Comparison of ENCODE assay signal across 23 cellular contexts in genomic region chr6:41586564-41586963, GRCh38. TPM values are rescaled to one million over a fixed set of nuclear protein-coding genes. Genes with fewer than 3 reads are reported as not detected.
A peak's percentile ranks its signal among the peaks of the same experiment; 100 is the strongest.
DNase-seq lines count a peak whose midpoint lies in the region; ATAC-seq, FAIRE-seq and TF ChIP-seq lines count a peak whose summit lies in the region.
"Had no signal": no experiment of that assay in that cellular context is flagged by ENCODE, and none has a peak within 500 bp of the region (broad histone marks: within the 10 kb centered on the region; RNA-seq: fewer than 3 reads in every experiment).

No MANE protein-coding gene starts in this region.

- TF ChIP-seq EP300 in HepG2 (IDR thresholded peaks at IDR 0.05; ENCODE audit: low read depth in 2 of 2, low read length in 2 of 2) (no peak), HepG2 (CRISPR knock-in tag; IDR thresholded peaks at IDR 0.05; ENCODE audit: borderline replicate concordance) (no peak)

- H3K27me3 Mint-ChIP-seq in brain (peaks cover 8% of the 10 kb centered on the region), type B pancreatic cell (no peaks in the 10 kb centered on the region)
- H3K27me3 Mint-ChIP-seq: activated CD8-positive, alpha-beta memory T cell treated with anti-CD3 and anti-CD28 coated beads, Interleukin-2, amount 10 ng/mL, durations not matched to agents 7 days and 5 days had no signal

- peaks cover 11% of the 10 kb centered on the region; the same call in 1 of the 2 replicates for H4K20me1 ChIP-seq in HepG2 (ENCODE audit: insufficient read depth, low read length)

- no peak overlapping the region for H2AFZ ChIP-seq in HepG2 (ENCODE audit: low read length)
- H2AFZ ChIP-seq: GM23248 had no signal

- no peak overlapping the region for H3K9ac ChIP-seq in HepG2 (ENCODE audit: insufficient read depth, low read depth, low read length)
- H3K9ac ChIP-seq: GM23248, KMS-11 had no signal

- WGBS in HepG2 (ENCODE audit: low lambda C conversion rate): 99% methylated on average over 18 of the region's 22 CpGs
- WGBS in right lobe of liver (ENCODE audit: insufficient coverage, low coverage, low lambda C conversion rate, missing lambda C conversion rate): no CpG with 5 or more reads among the region's 22 CpGs

- peaks cover 48% of the 10 kb centered on the region for H3K4me1 ChIP-seq in HepG2 (ENCODE audit: insufficient read depth, low read length)
- peaks cover 0 to 36% (median 14%) of the 10 kb centered on the region in 4 donors for H3K4me1 ChIP-seq in right lobe of liver
- peaks cover 29% of the 10 kb centered on the region for H3K4me1 ChIP-seq in SJCRH30
- H3K4me1 ChIP-seq: lower lobe of right lung had no signal

- no peak for TF ChIP-seq RAD21 in HepG2 (CRISPR knock-in tag; IDR thresholded peaks at IDR 0.05)

- H3K4me1 Mint-ChIP-seq in brain (peaks cover 79% of the 10 kb centered on the region), type B pancreatic cell (ENCODE audit: unreplicated experiment) (peaks cover 56% of the 10 kb centered on the region)

- no peak overlapping the region for H3K27ac ChIP-seq in HepG2 (ENCODE audit: extremely low read length, insufficient read depth, low read length)
- no peak overlapping the region for H3K27ac ChIP-seq in right lobe of liver
- no peak overlapping the region for H3K27ac ChIP-seq in SJCRH30
- H3K27ac ChIP-seq: C4-2B, GM23248, heart right ventricle, KMS-11, lower lobe of right lung, ovary, sigmoid colon had no signal

- H3K4me3 ChIP-seq in HepG2 (replicated peaks in 1 of 3; ENCODE audit: insufficient read depth in 1 of 3, low read depth in 2 of 3, low read length in 3 of 3) (no peak overlapping the region), right lobe of liver (no peak overlapping the region), SJCRH30 (no peak overlapping the region)
- H3K4me3 ChIP-seq: GM23248, heart right ventricle, lower lobe of right lung, ovary, sigmoid colon had no signal

- CTCF ChIA-PET in HepG2 (lab: Yijun Ruan, JAX; ENCODE audit: low intra/inter-chr PET ratio, low total read pairs): no interaction called here

- H3K9me3 Mint-ChIP-seq in brain: no peaks in the 10 kb centered on the region
- H3K9me3 Mint-ChIP-seq in type B pancreatic cell: no peaks in the 10 kb centered on the region
- H3K9me3 Mint-ChIP-seq: activated naive CD4-positive, alpha-beta T cell treated with anti-CD3 and anti-CD28 coated beads, Interleukin-2, amount 50 U/mL, for 72 hours; activated T-helper 1 cell treated with anti-CD3 and anti-CD28 coated beads, Interleukin-12 subunit alpha, Interleukin-12 subunit beta, Interleukin-2, Interleukin-4 antibody, amounts not matched to agents 30 ng/mL and 10 ng/mL and 1 ng/mL, durations not matched to agents 14 hours and 24 hours and 36 hours had no signal

- intact Hi-C loops in HepG2 (cut with micrococcal nuclease; ENCODE audit: unreplicated experiment) (no loop called here), right lobe of liver (cut with DNase I) (no loop called here)

- H3K36me3 ChIP-seq in HepG2 (replicated peaks in 1 of 2; ENCODE audit: control insufficient read depth in 1 of 2, insufficient read depth in 2 of 2, low read length in 2 of 2) (peaks cover 63 to 98% of the 10 kb centered on the region in 2 experiments), right lobe of liver (peaks cover 0 to 19% (median 3%) of the 10 kb centered on the region in 4 donors), SJCRH30 (peaks cover 12% of the 10 kb centered on the region)
- H3K36me3 ChIP-seq: ovary had no signal

- no peaks in the 10 kb centered on the region for H3K9me3 ChIP-seq in HepG2 (ENCODE audit: low read length)
- no peaks in the 10 kb centered on the region for H3K9me3 ChIP-seq in right lobe of liver
- H3K9me3 ChIP-seq in SJCRH30 (replicated peaks): no peaks in the 10 kb centered on the region
- H3K9me3 ChIP-seq: heart right ventricle, lower lobe of right lung, ovary, sigmoid colon had no signal

- no peak for TF ChIP-seq CTCF in HepG2 (CRISPR knock-in tag; IDR thresholded peaks at IDR 0.05)
- TF ChIP-seq CTCF in right lobe of liver (IDR thresholded peaks at IDR 0.05): no peak
- no peak for TF ChIP-seq CTCF in brain (conservative IDR thresholded peaks at IDR 0.05)
- no peak for TF ChIP-seq CTCF in type B pancreatic cell (conservative IDR thresholded peaks at IDR 0.05)

- in situ Hi-C loops in HepG2 (cut with HindIII; ENCODE audit: extremely low pct_ligation_motif_present, low pct_unique_long_range_greater_than_20kb): loop anchor here (10.0 kb wide), 1 partner anchor 532 kb away; the partner anchor contains the start of gene APOBEC2

- FAIRE-seq in HepG2 (lab: Jason Lieb, UNC): no peak
- FAIRE-seq: colon had no signal

- peak overlapping the region in 3 of 5 experiments; percentile 20 to 51 (median 33) for H3K4me3 Mint-ChIP-seq in brain
- peak overlapping the region; percentile 67 for H3K4me3 Mint-ChIP-seq in type B pancreatic cell
- H3K4me3 Mint-ChIP-seq: activated CD8-positive, alpha-beta memory T cell treated with anti-CD3 and anti-CD28 coated beads, Interleukin-2, amount 10 ng/mL, durations not matched to agents 7 days and 5 days; activated T-helper 1 cell treated with anti-CD3 and anti-CD28 coated beads, Interleukin-12 subunit alpha, Interleukin-12 subunit beta, Interleukin-2, Interleukin-4 antibody, amounts not matched to agents 30 ng/mL and 10 ng/mL and 1 ng/mL, durations not matched to agents 14 hours and 24 hours and 36 hours had no signal

- no peak for ATAC-seq in HepG2
- ATAC-seq in right lobe of liver: no peak
- ATAC-seq: activated CD8-positive, alpha-beta memory T cell treated with anti-CD3 and anti-CD28 coated beads, Interleukin-2, amount 10 ng/mL, durations not matched to agents 7 days and 5 days; activated naive CD4-positive, alpha-beta T cell treated with anti-CD3 and anti-CD28 coated beads, Interleukin-2, amount 50 U/mL, for 72 hours; heart right ventricle; lower lobe of right lung had no signal

- DNase-seq in HepG2 (ENCODE audit: low spot score): no peak
- DNase-seq in right lobe of liver: no peak
- peak; percentile 70 for DNase-seq in left kidney (ENCODE audit: low read depth, low spot score)
- DNase-seq in type B pancreatic cell (ENCODE audit: extremely low spot score, unreplicated experiment): no peak
- no peak for DNase-seq in NCI-H2081 treated with DMSO at 0.1 percent for 48 hours (lab: John Stamatoyannopoulos, UW)
- DNase-seq in NCI-H1105 treated with DMSO at 0.1 percent for 48 hours (lab: John Stamatoyannopoulos, UW): no peak
- DNase-seq in SJCRH30: no peak
- DNase-seq: activated CD4-positive, alpha-beta T cell treated with anti-CD3 and anti-CD28 coated beads for 48 hours; activated CD8-positive, alpha-beta memory T cell treated with anti-CD3 and anti-CD28 coated beads, Interleukin-2, amount 10 ng/mL, durations not matched to agents 7 days and 5 days; DMS153; GDM1; GM23248; heart right ventricle; lower lobe of right lung; NCI-H2081; ovary; sigmoid colon had no signal

- no TSS peak for BruUV-seq in HepG2 (replicated peaks; lab: Mats Ljungman, UMichigan)

- H3K36me3 Mint-ChIP-seq in brain (peaks cover 11% of the 10 kb centered on the region), type B pancreatic cell (peaks cover 15% of the 10 kb centered on the region)
- H3K36me3 Mint-ChIP-seq: activated CD8-positive, alpha-beta memory T cell treated with anti-CD3 and anti-CD28 coated beads, Interleukin-2, amount 10 ng/mL, durations not matched to agents 7 days and 5 days; activated naive CD4-positive, alpha-beta T cell treated with anti-CD3 and anti-CD28 coated beads, Interleukin-2, amount 50 U/mL, for 72 hours had no signal

- no peak overlapping the region for H3K4me2 ChIP-seq in HepG2 (ENCODE audit: low read depth, low read length)
- H3K4me2 ChIP-seq: KMS-11 had no signal

- POLR2A ChIA-PET in HepG2 (lab: Yijun Ruan, JAX): interaction anchor here (3.9 kb wide), 1 partner anchor 8 kb away, joined by 15 read pairs; no protein-coding TSS in a partner anchor

- TF ChIP-seq POLR2A in HepG2 (IDR thresholded peaks at IDR 0.05; ENCODE audit: insufficient read depth in 1 of 2, low read depth in 2 of 2, low read length in 2 of 2) (no peak), right lobe of liver (IDR thresholded peaks at IDR 0.05) (no peak)

- no peaks in the 10 kb centered on the region for H3K27me3 ChIP-seq in HepG2 (ENCODE audit: control insufficient read depth in 1 of 2, insufficient read depth in 2 of 2, low read length in 2 of 2)
- H3K27me3 ChIP-seq in right lobe of liver: no peaks in the 10 kb centered on the region
- H3K27me3 ChIP-seq in SJCRH30: no peaks in the 10 kb centered on the region
- H3K27me3 ChIP-seq: heart right ventricle, ovary, sigmoid colon had no signal

- H3K27ac Mint-ChIP-seq in brain: peak overlapping the region in 3 of 5 experiments; percentile 82 to 95 (median 93)
- peak overlapping the region; percentile 70 for H3K27ac Mint-ChIP-seq in type B pancreatic cell
- H3K27ac Mint-ChIP-seq: activated CD8-positive, alpha-beta memory T cell treated with anti-CD3 and anti-CD28 coated beads, Interleukin-2, amount 10 ng/mL, durations not matched to agents 7 days and 5 days; activated T-helper 1 cell treated with anti-CD3 and anti-CD28 coated beads, Interleukin-12 subunit alpha, Interleukin-12 subunit beta, Interleukin-2, Interleukin-4 antibody, amounts not matched to agents 30 ng/mL and 10 ng/mL and 1 ng/mL, durations not matched to agents 14 hours and 24 hours and 36 hours had no signal

- no peaks in the 10 kb centered on the region for H3K79me2 ChIP-seq in HepG2 (ENCODE audit: insufficient read depth, low read length)

RNA-seq across cellular contexts. Expression of gene FOXP4, which starts 40.4 kb away (rescaled TPM):
- total RNA-seq in HepG2 (2016; rRNA removed; fragmentation: Illumina TruSeq; extraction: Trizol) (11.0 TPM in 2 replicates), right lobe of liver (10 to 100 TPM; 12.6 to 19.2 (median 14.9) TPM), type B pancreatic cell (ENCODE audit: low replicate concordance) (62.2 and 100 TPM in 2 replicates)
- total RNA-seq in HepG2 (2016; cell fraction: cytosol; rRNA removed; fragmentation: Illumina TruSeq; extraction: Trizol; ENCODE audit: low read depth): 2.8 and 3.0 TPM in 2 replicates
- 9.5 and 11.3 TPM in 2 replicates for total RNA-seq in HepG2 (2016; cell fraction: insoluble cytoplasmic fraction; rRNA removed; fragmentation: Illumina TruSeq; extraction: Trizol)
- 15.4 and 15.8 TPM in 2 replicates for total RNA-seq in HepG2 (2016; cell fraction: membrane; rRNA removed; fragmentation: Illumina TruSeq; extraction: Trizol)
- total RNA-seq in HepG2 (2016; cell fraction: nucleus; rRNA removed; fragmentation: Illumina TruSeq; extraction: Trizol): 14.9 TPM in 2 replicates
- polyA plus RNA-seq in HepG2 (2011; rRNA removed) (12.4 and 15.9 TPM in 2 replicates), brain (ENCODE audit: insufficient read depth, low read depth, low replicate concordance) (184 TPM)
- polyA plus RNA-seq in HepG2 (2011; cell fraction: cytosol; rRNA removed): 6.6 and 10.1 TPM in 2 replicates
- 47.8 and 59.4 TPM in 2 replicates for polyA plus RNA-seq in HepG2 (2011; cell fraction: nucleus; rRNA removed)
- 53.6 and 69.1 TPM in 2 replicates for polyA plus RNA-seq in HepG2 (2012)
- polyA plus RNA-seq in HepG2 (2016; cell fraction: cytosol; fragmentation: Illumina TruSeq; extraction: Trizol; ENCODE audit: low read depth): 10.9 and 11.7 TPM in 2 replicates
- 37.6 and 56.8 TPM in 2 replicates for polyA plus RNA-seq in HepG2 (2016; cell fraction: insoluble cytoplasmic fraction; fragmentation: Illumina TruSeq; extraction: Trizol; ENCODE audit: low read depth)
- polyA plus RNA-seq in HepG2 (2016; cell fraction: membrane; fragmentation: Illumina TruSeq; extraction: Trizol; ENCODE audit: low read depth): 44.1 and 44.7 TPM in 2 replicates
- polyA plus RNA-seq in HepG2 (2016; cell fraction: nucleus; fragmentation: Illumina TruSeq; extraction: Trizol; ENCODE audit: insufficient read depth, low read depth): 75.1 and 80.7 TPM in 2 replicates
- polyA minus RNA-seq in HepG2 (2011; rRNA and poly(A)+ RNA removed; ENCODE audit: low replicate concordance): 3.3 and 26.4 TPM in 2 replicates
- polyA minus RNA-seq in HepG2 (2011; cell fraction: cytosol; rRNA and poly(A)+ RNA removed): 29.5 and 30.0 TPM in 2 replicates
- polyA minus RNA-seq in HepG2 (2011; cell fraction: nucleus; rRNA and poly(A)+ RNA removed): 15.2 and 15.5 TPM in 2 replicates
- 9.2 and 10.3 TPM in 2 replicates for total RNA-seq in SJCRH30 (2014; rRNA removed; shearing (Covaris generic))

RNA-seq across cellular contexts. Expression of gene MDFI, which starts 51.7 kb away (rescaled TPM):
- not detected in 2 replicates for total RNA-seq in HepG2 (2016; rRNA removed; fragmentation: Illumina TruSeq; extraction: Trizol)
- total RNA-seq in HepG2 (2016; cell fraction: cytosol; rRNA removed; fragmentation: Illumina TruSeq; extraction: Trizol; ENCODE audit: low read depth): not detected in 2 replicates
- total RNA-seq in HepG2 (2016; cell fraction: insoluble cytoplasmic fraction; rRNA removed; fragmentation: Illumina TruSeq; extraction: Trizol): not detected in 2 replicates
- not detected in 2 replicates for total RNA-seq in HepG2 (2016; cell fraction: membrane; rRNA removed; fragmentation: Illumina TruSeq; extraction: Trizol)
- total RNA-seq in HepG2 (2016; cell fraction: nucleus; rRNA removed; fragmentation: Illumina TruSeq; extraction: Trizol): not detected in 2 replicates
- 0.28 and 0.30 TPM in 2 replicates for polyA plus RNA-seq in HepG2 (2011; rRNA removed)
- 0.38 and 0.42 TPM in 2 replicates for polyA plus RNA-seq in HepG2 (2011; cell fraction: cytosol; rRNA removed)
- polyA plus RNA-seq in HepG2 (2011; cell fraction: nucleus; rRNA removed): 0.23 and 0.29 TPM in 2 replicates
- polyA plus RNA-seq in HepG2 (2012): 0.19 TPM in 1 of 2 replicates, not detected in the other
- 0.57 TPM in 1 of 2 replicates, not detected in the other for polyA plus RNA-seq in HepG2 (2016; cell fraction: cytosol; fragmentation: Illumina TruSeq; extraction: Trizol; ENCODE audit: low read depth)
- polyA plus RNA-seq in HepG2 (2016; cell fraction: insoluble cytoplasmic fraction; fragmentation: Illumina TruSeq; extraction: Trizol; ENCODE audit: low read depth): not detected in 2 replicates
- not detected in 2 replicates for polyA plus RNA-seq in HepG2 (2016; cell fraction: membrane; fragmentation: Illumina TruSeq; extraction: Trizol; ENCODE audit: low read depth)
- polyA plus RNA-seq in HepG2 (2016; cell fraction: nucleus; fragmentation: Illumina TruSeq; extraction: Trizol; ENCODE audit: insufficient read depth, low read depth): not detected in 2 replicates
- polyA minus RNA-seq in HepG2 (2011; rRNA and poly(A)+ RNA removed; ENCODE audit: low replicate concordance): 0.18 TPM in 1 of 2 replicates, not detected in the other
- not detected in 2 replicates for polyA minus RNA-seq in HepG2 (2011; cell fraction: cytosol; rRNA and poly(A)+ RNA removed)
- not detected in 2 replicates for polyA minus RNA-seq in HepG2 (2011; cell fraction: nucleus; rRNA and poly(A)+ RNA removed)
- total RNA-seq in right lobe of liver: 1 to 10 TPM in 2 of 6 experiments, under 1 TPM in 1, not detected in 3; 0.29 to 2.4 (median 1.1) TPM
- 3.8 TPM for polyA plus RNA-seq in brain (ENCODE audit: insufficient read depth, low read depth, low replicate concordance)
- 53.9 and 94.5 TPM in 2 replicates for total RNA-seq in type B pancreatic cell (ENCODE audit: low replicate concordance)
- 166 and 176 TPM in 2 replicates for total RNA-seq in SJCRH30 (2014; rRNA removed; shearing (Covaris generic))
- total RNA-seq: activated CD8-positive, alpha-beta memory T cell treated with anti-CD3 and anti-CD28 coated beads, Interleukin-2, amount 10 ng/mL, durations not matched to agents 7 days and 5 days; activated naive CD4-positive, alpha-beta T cell treated with anti-CD3 and anti-CD28 coated beads, Interleukin-2, amount 50 U/mL, for 72 hours; activated T-helper 1 cell treated with anti-CD3 and anti-CD28 coated beads, Interleukin-12 subunit alpha, Interleukin-12 subunit beta, Interleukin-2, Interleukin-4 antibody, amounts not matched to agents 30 ng/mL and 10 ng/mL and 1 ng/mL, durations not matched to agents 14 hours and 24 hours and 36 hours; GM23248 had no signal
- polyA plus RNA-seq: GM23248 had no signal

Comparison
In these comparisons a context has a peak if more than half of its experiments do, and no peak if none do; other contexts are left out.
1. RNA of gene MDFI, which starts 51.7 kb away (total RNA-seq): 166 to 176 TPM in SJCRH30 and 53.9 to 94.5 TPM in type B pancreatic cell; 0.29 to 2.4 TPM in right lobe of liver and not detected in HepG2; every median in the first group is over 10 times any median in the second.